29 cellular contexts compared by ENCODE assay signal in the genomic region with DNA sequence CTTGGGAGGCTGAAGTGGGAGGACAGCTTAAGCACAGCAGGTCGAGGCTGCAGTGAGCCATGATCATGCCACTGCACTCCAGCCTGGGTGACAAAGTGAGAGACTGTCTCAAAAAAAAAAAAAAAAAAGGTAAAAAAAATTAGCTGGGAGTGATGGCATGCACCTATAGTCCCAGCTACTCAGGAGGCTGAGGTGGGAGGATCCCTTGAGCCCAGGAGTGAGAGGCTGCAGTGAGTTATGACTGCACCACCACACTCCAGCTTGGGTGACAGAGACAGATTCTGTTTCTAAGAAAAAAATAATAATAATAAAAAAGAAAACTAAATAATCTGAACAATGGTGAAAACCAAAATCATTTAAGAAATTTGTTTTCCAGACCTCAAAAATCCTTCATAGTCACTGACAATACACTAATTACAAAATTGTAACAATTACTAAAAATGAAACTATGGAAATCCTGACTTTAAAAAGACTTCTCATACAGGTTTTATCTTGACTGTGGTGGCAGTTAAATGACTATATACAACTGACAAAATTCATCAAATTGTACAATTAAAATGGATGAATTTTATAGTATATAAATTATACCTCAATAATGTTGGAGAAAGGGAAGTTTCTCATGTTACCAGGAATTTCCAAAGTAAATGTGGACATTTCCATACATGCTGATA.
"Had no signal": no experiment of that assay in that cellular context is flagged by ENCODE, and none has a peak within 500 bp of the region (broad histone marks: within the 10 kb centered on the region; RNA-seq: fewer than 3 reads in every experiment).

No MANE protein-coding gene starts in this region.

- FAIRE-seq: bronchial epithelial cell, TTC549 had no signal

- DNase-seq: activated CD4-positive, alpha-beta T cell treated with anti-CD3 and anti-CD28 coated beads for 4 hours; activated CD4-positive, alpha-beta T cell treated with anti-CD3 and anti-CD28 coated beads, Interleukin-2, amount 50 U/mL, for 1 hour; activated CD8-positive, alpha-beta T cell treated with anti-CD3 and anti-CD28 coated beads for 36 hours; activated effector memory CD4-positive, alpha-beta T cell treated with anti-CD3 and anti-CD28 coated beads, Interleukin-2, amount 50 U/mL, for 16 hours; activated naive CD4-positive, alpha-beta T cell; activated T-cell treated with anti-CD3 and anti-CD28 coated beads, Interleukin-2, amount 50 U/mL, for 48 hours; adrenal gland; caudate nucleus; cerebellar nuclear complex; Kasumi-1; KG1; MG63; NCI-H1048; NCI-H1105 treated with DMSO at 0.1 percent for 48 hours; NCI-H1436; NCI-H1694; NCI-H1930; NCI-H2081 treated with DMSO at 0.1 percent for 48 hours; NCI-H345; NCI-H524 treated with DMSO at 0.1 percent for 48 hours; SHP77; SJCRH30 had no signal

- H3K4me1 Mint-ChIP-seq: activated naive CD4-positive, alpha-beta T cell treated with anti-CD3 and anti-CD28 coated beads, Interleukin-2, amount 50 U/mL, for 24 hours; brain had no signal

- H3K9me3 Mint-ChIP-seq: activated CD8-positive, alpha-beta T cell treated with anti-CD3 and anti-CD28 coated beads for 36 hours; activated naive CD4-positive, alpha-beta T cell treated with anti-CD3 and anti-CD28 coated beads, Interleukin-2, amount 50 U/mL, for 24 hours; T-helper 2 cell treated with Interferon-gamma antibody and Interleukin-4, amounts not matched to agents 5 μg/mL and 100 μg/mL, for 36 hours had no signal

- H3K9me3 ChIP-seq: adrenal gland, MG63, SJCRH30 had no signal

- H3K4me3 Mint-ChIP-seq: activated CD8-positive, alpha-beta T cell treated with anti-CD3 and anti-CD28 coated beads for 36 hours; activated naive CD4-positive, alpha-beta T cell treated with anti-CD3 and anti-CD28 coated beads, Interleukin-2, amount 50 U/mL, for 24 hours; brain; T-helper 2 cell treated with Interferon-gamma antibody and Interleukin-4, amounts not matched to agents 5 μg/mL and 100 μg/mL, for 36 hours had no signal

- H3K4me3 ChIP-seq: adrenal gland, MG63, SJCRH30, SK-N-MC had no signal

- H3K27ac Mint-ChIP-seq: activated CD8-positive, alpha-beta T cell treated with anti-CD3 and anti-CD28 coated beads for 36 hours; activated naive CD4-positive, alpha-beta T cell treated with anti-CD3 and anti-CD28 coated beads, Interleukin-2, amount 50 U/mL, for 24 hours; brain; T-helper 2 cell treated with Interferon-gamma antibody and Interleukin-4, amounts not matched to agents 5 μg/mL and 100 μg/mL, for 36 hours had no signal

- ATAC-seq: activated CD8-positive, alpha-beta T cell treated with anti-CD3 and anti-CD28 coated beads for 36 hours; Panc1 had no signal

- H3K27me3 Mint-ChIP-seq: activated CD8-positive, alpha-beta T cell treated with anti-CD3 and anti-CD28 coated beads for 36 hours; activated naive CD4-positive, alpha-beta T cell treated with anti-CD3 and anti-CD28 coated beads, Interleukin-2, amount 50 U/mL, for 24 hours; brain had no signal

- H3K27ac ChIP-seq: adrenal gland, SJCRH30, SK-N-MC had no signal

- H3K27me3 ChIP-seq: adrenal gland, MG63, SJCRH30 had no signal

- H3K4me1 ChIP-seq: adrenal gland, SJCRH30 had no signal

- H3K36me3 ChIP-seq: MG63, SJCRH30 had no signal
